In the genomic region with DNA sequence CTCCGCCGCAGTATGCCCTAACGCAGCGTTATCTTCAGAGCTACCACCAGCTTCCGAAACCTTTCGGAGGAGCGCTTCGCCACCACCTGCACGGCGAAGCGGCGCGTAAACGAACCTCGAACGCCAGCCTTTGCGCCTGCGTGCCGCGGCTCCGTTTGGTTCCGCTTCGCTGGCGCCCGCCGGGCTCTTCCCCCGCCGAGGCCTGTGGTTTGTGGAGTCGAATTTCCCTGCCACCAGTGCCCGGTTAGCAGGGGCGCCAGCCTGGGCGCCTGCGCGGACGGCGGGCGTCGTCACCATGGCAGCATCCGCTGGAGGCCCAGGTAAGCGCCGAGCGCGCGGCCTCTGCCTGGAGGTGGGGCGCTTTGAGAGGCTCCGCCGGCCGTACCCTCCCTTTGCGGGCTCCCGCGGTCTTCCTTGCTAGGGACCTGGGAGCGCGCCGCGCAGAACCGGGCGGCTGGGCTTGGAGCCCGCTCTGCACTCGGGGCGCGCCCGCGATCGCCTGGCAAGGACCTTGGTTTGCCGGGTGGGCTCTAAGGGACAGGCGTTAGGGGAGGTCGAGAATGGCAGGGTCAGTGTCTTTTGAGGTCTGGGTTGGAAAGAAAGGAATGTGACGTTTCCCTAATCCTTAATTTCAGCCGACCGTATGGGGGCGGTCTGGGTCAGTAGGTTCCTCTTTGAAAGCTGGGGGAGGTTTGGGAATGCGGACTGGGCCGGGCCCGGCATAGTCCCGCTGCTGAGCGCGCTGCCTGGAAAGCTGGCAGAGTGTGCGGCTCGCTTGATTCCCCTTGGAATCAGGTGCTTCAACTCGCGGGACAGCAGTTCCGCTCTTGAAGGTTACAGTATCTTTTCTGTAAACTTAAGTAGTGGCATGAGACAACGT, we compare ENCODE assay signal across 8 cellular contexts. TPM values are rescaled to one million over a fixed set of nuclear protein-coding genes. Genes with fewer than 3 reads are reported as not detected.
DNase-seq lines count a peak whose midpoint lies in the region; ATAC-seq and TF ChIP-seq lines count a peak whose summit lies in the region.

A gene with protein sequence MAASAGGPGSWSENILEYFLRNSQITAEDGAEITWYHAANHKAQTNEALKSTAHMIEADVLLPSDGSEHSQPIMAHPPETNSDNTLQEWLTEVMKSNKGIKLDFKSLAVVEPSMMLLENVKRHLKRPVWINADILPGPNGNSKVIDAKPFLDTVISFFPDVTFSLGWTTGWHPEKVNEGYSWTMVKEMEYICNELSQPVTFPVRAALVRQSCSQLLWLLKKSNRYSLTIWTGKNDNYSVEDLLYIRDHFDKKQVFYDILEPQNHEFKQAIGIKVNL (plus strand): TSS at position 272 of the 880 bp plus-strand sequence. CDS start 24 bp downstream, at position 296.

- no peaks in the 10 kb centered on the region for H3K4me1 ChIP-seq in uterus

- peaks cover 0 to 2% of the 10 kb centered on the region in 2 donors for H3K9me3 ChIP-seq in uterus

- peak; percentile 94 for DNase-seq in NCI-H1694 treated with DMSO at 0.1 percent for 48 hours (lab: John Stamatoyannopoulos, UW)
- peak; percentile 52 for DNase-seq in T-helper 22 cell (ENCODE audit: low read depth)
- DNase-seq in astrocyte of the cerebellum (ENCODE audit: low read depth) = peak; percentile 69
- peak; percentile 82 for DNase-seq in hepatic stellate cell (ENCODE audit: low spot score)
- peak; percentile 57 for DNase-seq in pulmonary artery endothelial cell (ENCODE audit: low read depth, low spot score)
- peak; percentile 73 to 74 for DNase-seq in uterus

- peak; percentile 20 for TF ChIP-seq CTCF in astrocyte of the cerebellum (IDR thresholded peaks at IDR 0.05; ENCODE audit: low read depth, low read length, missing control alignments)
- no peak for TF ChIP-seq CTCF in uterus (IDR thresholded peaks at IDR 0.05)

- intact Hi-C loops in uterus (cut with DNase I; ENCODE audit: low total_unique reads) = no loop called here

- peak within 1 kb of the TSS; percentile 75 for H3K4me3 ChIP-seq in astrocyte of the cerebellum (ENCODE audit: low read depth, low read length)
- H3K4me3 ChIP-seq in uterus = peak within 1 kb of the TSS; percentile 45 to 83

- H3K36me3 ChIP-seq in uterus = no peaks in the 10 kb centered on the region

- peak in 1 of 2 donors; percentile 45 for TF ChIP-seq POLR2A in uterus (IDR thresholded peaks at IDR 0.05)

- in situ Hi-C loops in astrocyte of the cerebellum (cut with HindIII; ENCODE audit: low sequenced_read_pairs) = no loop called here

- H3K27ac ChIP-seq in uterus = peak within 1 kb of the TSS; percentile 53 to 79

- ATAC-seq in GM18499 (IDR thresholded peaks at IDR 0.05; ENCODE audit: insufficient read depth, unreplicated experiment) = peak; percentile 49
- ATAC-seq in HG02938 (IDR thresholded peaks at IDR 0.05; ENCODE audit: unreplicated experiment) = peak; percentile 66

- H3K27me3 ChIP-seq in uterus = no peaks in the 10 kb centered on the region

RNA-seq across cellular contexts. Expression of the gene that starts here (rescaled TPM):
- total RNA-seq in pulmonary artery endothelial cell (3.1 and 3.7 TPM in 2 replicates), uterus (10 to 100 TPM in 1 of 4 donors, 1 to 10 TPM in 2, under 1 TPM in 1; 0.26 to 17.6 (median 3.8) TPM)

Comparison
In these comparisons a context has a peak if more than half of its experiments do, and no peak if none do; other contexts are left out.
1. Peak in every context shown above with its lines: DNase-seq, ATAC-seq, H3K4me3 ChIP-seq and H3K27ac ChIP-seq.